Comparison of ENCODE assay signal across 8 cellular contexts in genomic region chr16:1706386-1707192, GRCh38. TPM values are rescaled to one million over a fixed set of nuclear protein-coding genes. Genes with fewer than 3 reads are reported as not detected.
DNase-seq lines count a peak whose midpoint lies in the region; ATAC-seq, FAIRE-seq and TF ChIP-seq lines count a peak whose summit lies in the region.

No MANE protein-coding gene starts in this region.

- H3K27me3 ChIP-seq in OCI-LY3 (ENCODE audit: low read depth, low read length) = no peaks in the 10 kb centered on the region
- H3K27me3 ChIP-seq in cardiac muscle cell = no peaks in the 10 kb centered on the region
- no peaks in the 10 kb centered on the region for H3K27me3 ChIP-seq in psoas muscle (ENCODE audit: insufficient read depth in 3 of 3, low read length in 2 of 3)

- 0 out of 2 replicates have a peak overlapping the region, but pooled peaks have one; percentile 22 for H2AFZ ChIP-seq in OCI-LY3 (ENCODE audit: low read depth, low read length)

- 0 to 1% (median 0%) methylated on average over 33 to 60 of the region's 62 CpGs for WGBS in psoas muscle, 3 donors

- no peak for TF ChIP-seq POLR2A in GM12892 (IDR thresholded peaks at IDR 0.05; ENCODE audit: low read depth, low read length)

- peaks cover 8% of the 10 kb centered on the region; the same call in 1 of the 2 replicates for H3K4me1 ChIP-seq in OCI-LY3 (ENCODE audit: low read length)
- peaks cover 30% of the 10 kb centered on the region for H3K4me1 ChIP-seq in cardiac muscle cell (ENCODE audit: low read depth)
- H3K4me1 ChIP-seq in psoas muscle = peaks cover 29% of the 10 kb centered on the region

- H3K27ac ChIP-seq in OCI-LY3 (ENCODE audit: low read length) (0 out of 2 replicates have a peak overlapping the region, but pooled peaks have one; percentile 6), cardiac muscle cell (peak overlapping the region; percentile 88), psoas muscle (peak overlapping the region; percentile 99)

- peaks cover 32% of the 10 kb centered on the region for H3K4me1 Mint-ChIP-seq in activated naive CD4-positive, alpha-beta T cell treated with anti-CD3 and anti-CD28 coated beads, Interleukin-2, amount 10 ng/mL, durations not matched to agents 7 days and 5 days

- H3K36me3 ChIP-seq in OCI-LY3 (replicated peaks; ENCODE audit: low read depth, low read length) = peaks cover 12% of the 10 kb centered on the region
- H3K36me3 ChIP-seq in cardiac muscle cell = no peaks in the 10 kb centered on the region
- H3K36me3 ChIP-seq in psoas muscle (ENCODE audit: insufficient read depth in 1 of 2, low read depth in 1 of 2) = peaks cover 2 to 11% of the 10 kb centered on the region in 2 donors

- intact Hi-C loops in psoas muscle (cut with DNase I) = loop anchor here (5.0 to 10.0 kb wide), 4 partner anchors 66 to 329 kb away; partner anchors contain the start of genes CRAMP1 (in 2 of the 2), IFT140 (in 2 of the 2), EME2 (in 1 of the 2) and MRPS34 (in 1 of the 2)

- no peak for TF ChIP-seq CTCF in OCI-LY3 (IDR thresholded peaks at IDR 0.05; ENCODE audit: low read depth, low read length)
- TF ChIP-seq CTCF in cardiac muscle cell (IDR thresholded peaks at IDR 0.05; ENCODE audit: low read depth, low read length) = no peak
- TF ChIP-seq CTCF in psoas muscle (IDR thresholded peaks at IDR 0.05) = no peak

- H3K9me3 ChIP-seq in OCI-LY3 (ENCODE audit: insufficient read depth, low read length) = no peaks in the 10 kb centered on the region
- no peaks in the 10 kb centered on the region for H3K9me3 ChIP-seq in cardiac muscle cell (ENCODE audit: low read depth)
- H3K9me3 ChIP-seq in psoas muscle = no peaks in the 10 kb centered on the region

- peaks cover 5% of the 10 kb centered on the region for H3K27me3 Mint-ChIP-seq in activated naive CD4-positive, alpha-beta T cell treated with anti-CD3 and anti-CD28 coated beads, Interleukin-2, amount 10 ng/mL, durations not matched to agents 7 days and 5 days

- H3K79me2 ChIP-seq in OCI-LY3 (ENCODE audit: low read length) = peaks cover 49% of the 10 kb centered on the region

- H4K20me1 ChIP-seq in OCI-LY3 (ENCODE audit: insufficient read depth, low read length) = peaks cover 25% of the 10 kb centered on the region

- peak overlapping the region; percentile 86 for H3K4me3 ChIP-seq in OCI-LY3 (ENCODE audit: low read length)
- peak overlapping the region; percentile 93 for H3K4me3 ChIP-seq in cardiac muscle cell
- peak overlapping the region; percentile 96 for H3K4me3 ChIP-seq in psoas muscle

- peak; percentile 90 for FAIRE-seq in GM12892 (lab: Jason Lieb, UNC)

- H3K4me2 ChIP-seq in OCI-LY3 (ENCODE audit: low read length) = peak overlapping the region; percentile 88

- H3K9ac ChIP-seq in OCI-LY3 (ENCODE audit: low read length) = peak overlapping the region; percentile 77

- peak overlapping the region; percentile 92 for H3K27ac Mint-ChIP-seq in activated naive CD4-positive, alpha-beta T cell treated with anti-CD3 and anti-CD28 coated beads, Interleukin-2, amount 10 ng/mL, durations not matched to agents 7 days and 5 days

- peaks cover 18% of the 10 kb centered on the region for H3K36me3 Mint-ChIP-seq in activated naive CD4-positive, alpha-beta T cell treated with anti-CD3 and anti-CD28 coated beads, Interleukin-2, amount 10 ng/mL, durations not matched to agents 7 days and 5 days

- CTCF ChIA-PET in activated naive CD4-positive, alpha-beta T cell treated with anti-CD3 and anti-CD28 coated beads, Interleukin-2, amount 10 ng/mL, durations not matched to agents 7 days and 5 days (lab: Charles Lee) = interaction anchor here (0.5 to 2.1 kb wide), 10 partner anchors 9 to 346 kb away, joined by 3 to 6 read pairs (median 4); partner anchors contain the start of genes IFT140, JPT2, NUBP2 and SPSB3

- peak; percentile 19 for ATAC-seq in HG02571 (IDR thresholded peaks at IDR 0.05; ENCODE audit: unreplicated experiment)
- peak; percentile 17 to 29 (median 24) for ATAC-seq in psoas muscle

- H3K4me3 Mint-ChIP-seq in activated naive CD4-positive, alpha-beta T cell treated with anti-CD3 and anti-CD28 coated beads, Interleukin-2, amount 10 ng/mL, durations not matched to agents 7 days and 5 days = peak overlapping the region; percentile 98

- H3K9me3 Mint-ChIP-seq in activated naive CD4-positive, alpha-beta T cell treated with anti-CD3 and anti-CD28 coated beads, Interleukin-2, amount 10 ng/mL, durations not matched to agents 7 days and 5 days = no peaks in the 10 kb centered on the region

- DNase-seq in GM12892 (ENCODE audit: insufficient read length) (peak; percentile 66), cardiac muscle cell (ENCODE audit: low read depth in 1 of 2, low spot score in 1 of 2) (peak; percentile 24 to 43), psoas muscle (no peak), MV-4-11 (lab: John Stamatoyannopoulos, UW) (no peak), kidney tubule cell (ENCODE audit: low spot score) (no peak)
- DNase-seq in activated naive CD4-positive, alpha-beta T cell treated with anti-CD3 and anti-CD28 coated beads, Interleukin-2, amount 10 ng/mL, durations not matched to agents 7 days and 5 days = peak; percentile 69

RNA-seq across cellular contexts. Expression of gene MAPK8IP3, which starts 0.6 kb away (rescaled TPM):
- 34.2 TPM for polyA plus RNA-seq in GM12892 (2012; ENCODE audit: missing spikeins)
- total RNA-seq in cardiac muscle cell (109 and 127 TPM in 2 replicates), psoas muscle (10 to 100 TPM; 22.6 to 31.6 (median 24.9) TPM)
- polyA plus RNA-seq in cardiac muscle cell (57.1 and 75.2 TPM in 2 replicates), psoas muscle (10 to 100 TPM; 11.7 to 17.0 (median 13.4) TPM)

RNA-seq across cellular contexts. Expression of gene JPT2, which starts 28.5 kb away (rescaled TPM):
- polyA plus RNA-seq in GM12892 (2012; ENCODE audit: missing spikeins) = 38.6 TPM
- total RNA-seq in cardiac muscle cell (34.5 and 45.1 TPM in 2 replicates), psoas muscle (10 to 100 TPM; 21.4 to 30.6 (median 25.1) TPM)
- polyA plus RNA-seq in cardiac muscle cell (10.0 and 10.6 TPM in 2 replicates), psoas muscle (10 to 100 TPM; 14.4 to 27.7 (median 14.6) TPM)

Comparison
In these comparisons a context has a peak if more than half of its experiments do, and no peak if none do; other contexts are left out.
1. DNase-seq: peak in GM12892 (single experiment), activated naive CD4-positive, alpha-beta T cell treated with anti-CD3 and anti-CD28 coated beads, Interleukin-2, amount 10 ng/mL, durations not matched to agents 7 days and 5 days (single experiment) and cardiac muscle cell (2 of 2); none in psoas muscle (0 of 2), MV-4-11 (single experiment) and kidney tubule cell (single experiment).
2. H3K27ac ChIP-seq: peak in every context shown above with its lines; median percentile 99 in psoas muscle; 88 in cardiac muscle cell; 6 in OCI-LY3.
3. Peak in every context shown above with its lines, with median percentiles within 50 percentile points of each other: H3K4me3 ChIP-seq.